1 cellular context compared by ENCODE assay signal in the genomic region with DNA sequence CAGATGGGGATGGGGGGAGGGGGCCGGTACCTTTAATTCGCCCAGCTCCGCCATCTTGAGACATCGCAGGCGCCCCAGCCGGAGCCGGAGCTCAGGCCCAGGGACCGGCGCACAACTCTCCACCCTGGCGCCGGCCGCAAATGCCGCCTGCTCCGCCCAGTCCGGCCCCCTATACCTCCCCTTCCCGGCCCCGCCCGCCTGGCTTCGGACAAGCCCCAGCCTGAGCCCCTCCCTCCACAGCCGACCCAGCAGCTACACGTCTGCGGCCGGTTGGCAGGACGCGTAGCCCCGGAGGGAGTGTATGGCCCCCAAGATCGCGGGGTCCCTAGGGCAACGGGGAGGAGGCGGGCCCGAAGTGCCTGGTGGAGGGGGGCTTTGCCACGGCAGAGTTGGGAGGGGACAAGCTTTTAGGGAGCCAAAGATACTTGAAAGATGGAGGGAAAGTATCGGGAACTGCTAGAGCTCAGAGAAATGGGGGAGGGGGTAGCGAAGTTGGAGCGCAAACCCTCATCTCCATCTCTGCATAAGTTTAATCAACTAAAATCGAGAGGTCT.
TF ChIP-seq lines count a peak whose summit lies in the region.

A gene (minus strand): TSS at position 145 of the 554 bp plus-strand sequence. CDS start 91 bp downstream, at position 54.

TF ChIP-seq in H1, 55 proteins besides CTCF, POLR2A, EP300 and RAD21 (continued from another document):
- TF ChIP-seq JUND (IDR thresholded peaks at IDR 0.05; ENCODE audit: low read length) (0 out of 2 replicates have a peak, but pooled peaks have one; percentile 16), CBX8 (IDR thresholded peaks at IDR 0.05; ENCODE audit: borderline replicate concordance, low read depth, low read length) (no peak), CHD1 (IDR thresholded peaks at IDR 0.05; ENCODE audit: low read depth, low read length) (no peak), FOSL1 (IDR thresholded peaks at IDR 0.05; ENCODE audit: insufficient read depth, low read depth, low read length) (no peak), NRF1 (IDR thresholded peaks at IDR 0.05; ENCODE audit: low read depth, low read length) (no peak), EGR1 (IDR thresholded peaks at IDR 0.05; ENCODE audit: borderline replicate concordance, low read depth, low read length) (no peak), KDM1A (IDR thresholded peaks at IDR 0.05; ENCODE audit: borderline replicate concordance, low read length) (no peak), BRCA1 (IDR thresholded peaks at IDR 0.05; ENCODE audit: low read depth, low read length) (no peak), POLR2AphosphoS5 (IDR thresholded peaks at IDR 0.05; ENCODE audit: low read depth, low read length) (no peak; the same call in 1 of the 2 replicates), JUN (IDR thresholded peaks at IDR 0.05; ENCODE audit: low read depth, low read length) (no peak), CTBP2 (IDR thresholded peaks at IDR 0.05; ENCODE audit: borderline replicate concordance, insufficient read depth, insufficient read length, low read length) (no peak), POU5F1 (IDR thresholded peaks at IDR 0.05; ENCODE audit: low read depth, low read length) (no peak), SUZ12 (IDR thresholded peaks at IDR 0.05; ENCODE audit: low read length) (no peak), BACH1 (IDR thresholded peaks at IDR 0.05; ENCODE audit: low read length) (no peak), RBBP5 (IDR thresholded peaks at IDR 0.05; ENCODE audit: borderline replicate concordance, low read depth, low read length) (no peak), EZH2 (IDR thresholded peaks at IDR 0.05; ENCODE audit: low read depth, low read length, severe bottlenecking) (no peak), CHD2 (IDR thresholded peaks at IDR 0.05; ENCODE audit: low read length) (no peak), KDM4A (IDR thresholded peaks at IDR 0.05; ENCODE audit: low read depth, low read length, severe bottlenecking) (peak; percentile 53), SIRT6 (IDR thresholded peaks at IDR 0.05; ENCODE audit: low read length) (no peak), YY1 (IDR thresholded peaks at IDR 0.05; ENCODE audit: low read depth, low read length) (peak; percentile 94), BCL11A (IDR thresholded peaks at IDR 0.05; ENCODE audit: low read depth in 2 of 2, low read length in 2 of 2) (no peak), SP2 (IDR thresholded peaks at IDR 0.05; ENCODE audit: low read length) (no peak), GTF2F1 (IDR thresholded peaks at IDR 0.05; ENCODE audit: borderline replicate concordance, low read depth, low read length) (no peak), ASH2L (IDR thresholded peaks at IDR 0.05; ENCODE audit: low read length) (no peak), RFX5 (IDR thresholded peaks at IDR 0.05; ENCODE audit: borderline replicate concordance, low read depth, low read length) (no peak), SP4 (IDR thresholded peaks at IDR 0.05; ENCODE audit: low read length) (no peak; the same call in 1 of the 2 replicates), CREB1 (IDR thresholded peaks at IDR 0.05) (no peak), ZNF274 (IDR thresholded peaks at IDR 0.05; ENCODE audit: borderline replicate concordance, extremely low read depth, low read length) (no peak), RNF2 (IDR thresholded peaks at IDR 0.05; ENCODE audit: borderline replicate concordance, low read depth, low read length, missing control alignments, poor library complexity, severe bottlenecking) (no peak), CBX5 (IDR thresholded peaks at IDR 0.05; ENCODE audit: low read depth, low read length) (no peak), TEAD4 (IDR thresholded peaks at IDR 0.05; ENCODE audit: low read depth, low read length) (no peak), SRF (IDR thresholded peaks at IDR 0.05; ENCODE audit: low read depth, low read length) (no peak), HDAC6 (IDR thresholded peaks at IDR 0.05; ENCODE audit: low read depth, low read length) (no peak), HDAC2 (IDR thresholded peaks at IDR 0.05; ENCODE audit: borderline replicate concordance in 1 of 2, low read depth in 2 of 2, low read length in 2 of 2) (no peak; a peak in 1 of 4 replicates), TBP (IDR thresholded peaks at IDR 0.05; ENCODE audit: low read depth, low read length) (peak; percentile 75), TAF7 (optimal IDR thresholded peaks at IDR 0.05; ENCODE audit: borderline replicate concordance, low read depth, low read length) (peak; percentile 47), NANOG (IDR thresholded peaks at IDR 0.05; ENCODE audit: insufficient read depth, low read depth, low read length, poor library complexity, severe bottlenecking) (no peak), KDM5A (IDR thresholded peaks at IDR 0.05; ENCODE audit: low read length) (no peak), TCF12 (IDR thresholded peaks at IDR 0.05; ENCODE audit: low read depth, low read length) (no peak), GABPA (IDR thresholded peaks at IDR 0.05; ENCODE audit: borderline replicate concordance, insufficient read depth, low read length) (no peak), SP1 (IDR thresholded peaks at IDR 0.05; ENCODE audit: low read depth, low read length) (no peak; the same call in 1 of the 2 replicates), SAP30 (IDR thresholded peaks at IDR 0.05; ENCODE audit: insufficient read depth, insufficient replicate concordance, low read length) (peak; percentile 51), CEBPB (IDR thresholded peaks at IDR 0.05; ENCODE audit: low read depth, low read length) (no peak), SIN3A (conservative IDR thresholded peaks at IDR 0.05 in 1 of 2, IDR thresholded peaks at IDR 0.05 in 1 of 2; ENCODE audit: low read depth in 1 of 2, low read length in 2 of 2) (peak in 1 of 2 experiments; percentile 80; a peak in 2 of 4 replicates)
- TF ChIP-seq, protein P1, sequence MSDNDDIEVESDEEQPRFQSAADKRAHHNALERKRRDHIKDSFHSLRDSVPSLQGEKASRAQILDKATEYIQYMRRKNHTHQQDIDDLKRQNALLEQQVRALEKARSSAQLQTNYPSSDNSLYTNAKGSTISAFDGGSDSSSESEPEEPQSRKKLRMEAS (IDR thresholded peaks at IDR 0.05) = no peak
- TF ChIP-seq, protein P2, sequence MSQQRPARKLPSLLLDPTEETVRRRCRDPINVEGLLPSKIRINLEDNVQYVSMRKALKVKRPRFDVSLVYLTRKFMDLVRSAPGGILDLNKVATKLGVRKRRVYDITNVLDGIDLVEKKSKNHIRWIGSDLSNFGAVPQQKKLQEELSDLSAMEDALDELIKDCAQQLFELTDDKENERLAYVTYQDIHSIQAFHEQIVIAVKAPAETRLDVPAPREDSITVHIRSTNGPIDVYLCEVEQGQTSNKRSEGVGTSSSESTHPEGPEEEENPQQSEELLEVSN (IDR thresholded peaks at IDR 0.05) = peak; percentile 18; the same call in 1 of the 2 replicates
- TF ChIP-seq, protein P3, sequence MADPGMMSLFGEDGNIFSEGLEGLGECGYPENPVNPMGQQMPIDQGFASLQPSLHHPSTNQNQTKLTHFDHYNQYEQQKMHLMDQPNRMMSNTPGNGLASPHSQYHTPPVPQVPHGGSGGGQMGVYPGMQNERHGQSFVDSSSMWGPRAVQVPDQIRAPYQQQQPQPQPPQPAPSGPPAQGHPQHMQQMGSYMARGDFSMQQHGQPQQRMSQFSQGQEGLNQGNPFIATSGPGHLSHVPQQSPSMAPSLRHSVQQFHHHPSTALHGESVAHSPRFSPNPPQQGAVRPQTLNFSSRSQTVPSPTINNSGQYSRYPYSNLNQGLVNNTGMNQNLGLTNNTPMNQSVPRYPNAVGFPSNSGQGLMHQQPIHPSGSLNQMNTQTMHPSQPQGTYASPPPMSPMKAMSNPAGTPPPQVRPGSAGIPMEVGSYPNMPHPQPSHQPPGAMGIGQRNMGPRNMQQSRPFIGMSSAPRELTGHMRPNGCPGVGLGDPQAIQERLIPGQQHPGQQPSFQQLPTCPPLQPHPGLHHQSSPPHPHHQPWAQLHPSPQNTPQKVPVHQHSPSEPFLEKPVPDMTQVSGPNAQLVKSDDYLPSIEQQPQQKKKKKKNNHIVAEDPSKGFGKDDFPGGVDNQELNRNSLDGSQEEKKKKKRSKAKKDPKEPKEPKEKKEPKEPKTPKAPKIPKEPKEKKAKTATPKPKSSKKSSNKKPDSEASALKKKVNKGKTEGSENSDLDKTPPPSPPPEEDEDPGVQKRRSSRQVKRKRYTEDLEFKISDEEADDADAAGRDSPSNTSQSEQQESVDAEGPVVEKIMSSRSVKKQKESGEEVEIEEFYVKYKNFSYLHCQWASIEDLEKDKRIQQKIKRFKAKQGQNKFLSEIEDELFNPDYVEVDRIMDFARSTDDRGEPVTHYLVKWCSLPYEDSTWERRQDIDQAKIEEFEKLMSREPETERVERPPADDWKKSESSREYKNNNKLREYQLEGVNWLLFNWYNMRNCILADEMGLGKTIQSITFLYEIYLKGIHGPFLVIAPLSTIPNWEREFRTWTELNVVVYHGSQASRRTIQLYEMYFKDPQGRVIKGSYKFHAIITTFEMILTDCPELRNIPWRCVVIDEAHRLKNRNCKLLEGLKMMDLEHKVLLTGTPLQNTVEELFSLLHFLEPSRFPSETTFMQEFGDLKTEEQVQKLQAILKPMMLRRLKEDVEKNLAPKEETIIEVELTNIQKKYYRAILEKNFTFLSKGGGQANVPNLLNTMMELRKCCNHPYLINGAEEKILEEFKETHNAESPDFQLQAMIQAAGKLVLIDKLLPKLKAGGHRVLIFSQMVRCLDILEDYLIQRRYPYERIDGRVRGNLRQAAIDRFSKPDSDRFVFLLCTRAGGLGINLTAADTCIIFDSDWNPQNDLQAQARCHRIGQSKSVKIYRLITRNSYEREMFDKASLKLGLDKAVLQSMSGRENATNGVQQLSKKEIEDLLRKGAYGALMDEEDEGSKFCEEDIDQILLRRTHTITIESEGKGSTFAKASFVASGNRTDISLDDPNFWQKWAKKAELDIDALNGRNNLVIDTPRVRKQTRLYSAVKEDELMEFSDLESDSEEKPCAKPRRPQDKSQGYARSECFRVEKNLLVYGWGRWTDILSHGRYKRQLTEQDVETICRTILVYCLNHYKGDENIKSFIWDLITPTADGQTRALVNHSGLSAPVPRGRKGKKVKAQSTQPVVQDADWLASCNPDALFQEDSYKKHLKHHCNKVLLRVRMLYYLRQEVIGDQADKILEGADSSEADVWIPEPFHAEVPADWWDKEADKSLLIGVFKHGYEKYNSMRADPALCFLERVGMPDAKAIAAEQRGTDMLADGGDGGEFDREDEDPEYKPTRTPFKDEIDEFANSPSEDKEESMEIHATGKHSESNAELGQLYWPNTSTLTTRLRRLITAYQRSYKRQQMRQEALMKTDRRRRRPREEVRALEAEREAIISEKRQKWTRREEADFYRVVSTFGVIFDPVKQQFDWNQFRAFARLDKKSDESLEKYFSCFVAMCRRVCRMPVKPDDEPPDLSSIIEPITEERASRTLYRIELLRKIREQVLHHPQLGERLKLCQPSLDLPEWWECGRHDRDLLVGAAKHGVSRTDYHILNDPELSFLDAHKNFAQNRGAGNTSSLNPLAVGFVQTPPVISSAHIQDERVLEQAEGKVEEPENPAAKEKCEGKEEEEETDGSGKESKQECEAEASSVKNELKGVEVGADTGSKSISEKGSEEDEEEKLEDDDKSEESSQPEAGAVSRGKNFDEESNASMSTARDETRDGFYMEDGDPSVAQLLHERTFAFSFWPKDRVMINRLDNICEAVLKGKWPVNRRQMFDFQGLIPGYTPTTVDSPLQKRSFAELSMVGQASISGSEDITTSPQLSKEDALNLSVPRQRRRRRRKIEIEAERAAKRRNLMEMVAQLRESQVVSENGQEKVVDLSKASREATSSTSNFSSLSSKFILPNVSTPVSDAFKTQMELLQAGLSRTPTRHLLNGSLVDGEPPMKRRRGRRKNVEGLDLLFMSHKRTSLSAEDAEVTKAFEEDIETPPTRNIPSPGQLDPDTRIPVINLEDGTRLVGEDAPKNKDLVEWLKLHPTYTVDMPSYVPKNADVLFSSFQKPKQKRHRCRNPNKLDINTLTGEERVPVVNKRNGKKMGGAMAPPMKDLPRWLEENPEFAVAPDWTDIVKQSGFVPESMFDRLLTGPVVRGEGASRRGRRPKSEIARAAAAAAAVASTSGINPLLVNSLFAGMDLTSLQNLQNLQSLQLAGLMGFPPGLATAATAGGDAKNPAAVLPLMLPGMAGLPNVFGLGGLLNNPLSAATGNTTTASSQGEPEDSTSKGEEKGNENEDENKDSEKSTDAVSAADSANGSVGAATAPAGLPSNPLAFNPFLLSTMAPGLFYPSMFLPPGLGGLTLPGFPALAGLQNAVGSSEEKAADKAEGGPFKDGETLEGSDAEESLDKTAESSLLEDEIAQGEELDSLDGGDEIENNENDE (IDR thresholded peaks at IDR 0.05; ENCODE audit: insufficient replicate concordance, low read length) = no peak
- TF ChIP-seq, protein P4, sequence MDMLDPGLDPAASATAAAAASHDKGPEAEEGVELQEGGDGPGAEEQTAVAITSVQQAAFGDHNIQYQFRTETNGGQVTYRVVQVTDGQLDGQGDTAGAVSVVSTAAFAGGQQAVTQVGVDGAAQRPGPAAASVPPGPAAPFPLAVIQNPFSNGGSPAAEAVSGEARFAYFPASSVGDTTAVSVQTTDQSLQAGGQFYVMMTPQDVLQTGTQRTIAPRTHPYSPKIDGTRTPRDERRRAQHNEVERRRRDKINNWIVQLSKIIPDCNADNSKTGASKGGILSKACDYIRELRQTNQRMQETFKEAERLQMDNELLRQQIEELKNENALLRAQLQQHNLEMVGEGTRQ (IDR thresholded peaks at IDR 0.05; ENCODE audit: low read length) = no peak
- TF ChIP-seq, protein P5, sequence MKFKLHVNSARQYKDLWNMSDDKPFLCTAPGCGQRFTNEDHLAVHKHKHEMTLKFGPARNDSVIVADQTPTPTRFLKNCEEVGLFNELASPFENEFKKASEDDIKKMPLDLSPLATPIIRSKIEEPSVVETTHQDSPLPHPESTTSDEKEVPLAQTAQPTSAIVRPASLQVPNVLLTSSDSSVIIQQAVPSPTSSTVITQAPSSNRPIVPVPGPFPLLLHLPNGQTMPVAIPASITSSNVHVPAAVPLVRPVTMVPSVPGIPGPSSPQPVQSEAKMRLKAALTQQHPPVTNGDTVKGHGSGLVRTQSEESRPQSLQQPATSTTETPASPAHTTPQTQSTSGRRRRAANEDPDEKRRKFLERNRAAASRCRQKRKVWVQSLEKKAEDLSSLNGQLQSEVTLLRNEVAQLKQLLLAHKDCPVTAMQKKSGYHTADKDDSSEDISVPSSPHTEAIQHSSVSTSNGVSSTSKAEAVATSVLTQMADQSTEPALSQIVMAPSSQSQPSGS (IDR thresholded peaks at IDR 0.05; ENCODE audit: low read length) = no peak
- TF ChIP-seq, protein P6, sequence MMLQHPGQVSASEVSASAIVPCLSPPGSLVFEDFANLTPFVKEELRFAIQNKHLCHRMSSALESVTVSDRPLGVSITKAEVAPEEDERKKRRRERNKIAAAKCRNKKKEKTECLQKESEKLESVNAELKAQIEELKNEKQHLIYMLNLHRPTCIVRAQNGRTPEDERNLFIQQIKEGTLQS (IDR thresholded peaks at IDR 0.05; ENCODE audit: insufficient read depth, low read depth, low read length) = no peak
